Comparison of ENCODE assay signal across 8 cellular contexts in genomic region chr5:172179032-172179989, GRCh38. TPM values are rescaled to one million over a fixed set of nuclear protein-coding genes. Genes with fewer than 3 reads are reported as not detected.
DNase-seq lines count a peak whose midpoint lies in the region; ATAC-seq and TF ChIP-seq lines count a peak whose summit lies in the region.

No MANE protein-coding gene starts in this region.

- peaks cover 0 to 47% of the 10 kb centered on the region in 2 donors for H3K4me1 ChIP-seq in right atrium auricular region

- H3K36me3 ChIP-seq in right atrium auricular region = no peaks in the 10 kb centered on the region

- no peaks in the 10 kb centered on the region for H3K27me3 ChIP-seq in right atrium auricular region

- peak; percentile 28 for ATAC-seq in GM21737 (IDR thresholded peaks at IDR 0.05; ENCODE audit: unreplicated experiment)

- no peak for TF ChIP-seq CTCF in right atrium auricular region (IDR thresholded peaks at IDR 0.05)

- no peaks in the 10 kb centered on the region for H3K9me3 ChIP-seq in right atrium auricular region

- peak overlapping the region in 1 of 2 donors; percentile 3 for H3K4me3 ChIP-seq in right atrium auricular region

- DNase-seq in Daoy (ENCODE audit: low read depth) (peak; percentile 64), NOMO-1 treated with dmso at 0.1 percent for 144 hours (lab: John Stamatoyannopoulos, UW; ENCODE audit: unreplicated experiment) (peak; percentile 86), activated gamma-delta T cell treated with Interleukin-2 at 50 U/mL for 16 hours (peak; percentile 54), right atrium auricular region (ENCODE audit: low spot score) (no peak), NCI-H2029 (lab: John Stamatoyannopoulos, UW) (no peak), NCI-H345 (lab: John Stamatoyannopoulos, UW) (no peak)
- peak; percentile 24 for DNase-seq in stimulated activated CD8-positive, alpha-beta memory T cell treated with anti-CD3 and anti-CD28 coated beads, Interleukin-12 subunit alpha, Interleukin-12 subunit beta, amount 100 ng/mL, for 24 hours (ENCODE audit: extremely low read depth)

- H3K27ac ChIP-seq in right atrium auricular region = peak overlapping the region; percentile 13 to 40

RNA-seq across cellular contexts. Expression of gene STK10, which starts 8.7 kb away (rescaled TPM):
- 18.5 and 20.7 TPM in 2 replicates for total RNA-seq in Daoy (2014; rRNA removed; shearing (Covaris generic))
- 10 to 100 TPM in 1 of 2 donors, 1 to 10 TPM in 1; 6.9 to 10.8 TPM for total RNA-seq in right atrium auricular region

RNA-seq across cellular contexts. Expression of gene EFCAB9, which starts 14.7 kb away (rescaled TPM):
- total RNA-seq in Daoy (2014; rRNA removed; shearing (Covaris generic)) = not detected in 2 replicates
- total RNA-seq in right atrium auricular region = not detected

Comparison
In these comparisons a context has a peak if more than half of its experiments do, and no peak if none do; other contexts are left out.
1. DNase-seq: peak in Daoy (single experiment), NOMO-1 treated with dmso at 0.1 percent for 144 hours (single experiment), activated gamma-delta T cell treated with Interleukin-2 at 50 U/mL for 16 hours (single experiment) and stimulated activated CD8-positive, alpha-beta memory T cell treated with anti-CD3 and anti-CD28 coated beads, Interleukin-12 subunit alpha, Interleukin-12 subunit beta, amount 100 ng/mL, for 24 hours (single experiment); none in right atrium auricular region (single experiment), NCI-H2029 (single experiment) and NCI-H345 (single experiment).